16 cellular contexts compared by ENCODE assay signal in genomic region chr4:128955751-128956150, GRCh38.
DNase-seq lines count a peak whose midpoint lies in the region; ATAC-seq and TF ChIP-seq lines count a peak whose summit lies in the region.
"Had no signal": no experiment of that assay in that cellular context is flagged by ENCODE, and none has a peak within 500 bp of the region (broad histone marks: within the 10 kb centered on the region; RNA-seq: fewer than 3 reads in every experiment).

No MANE protein-coding gene starts in this region.

- no peak for ATAC-seq in GM23338

- no peaks in the 10 kb centered on the region for H3K36me3 Mint-ChIP-seq in GM23338 (ENCODE audit: low read depth)

- no peaks in the 10 kb centered on the region for H3K27me3 Mint-ChIP-seq in GM23338 (ENCODE audit: insufficient read depth, low read depth, poor library complexity)
- H3K27me3 Mint-ChIP-seq: CD8-positive, alpha-beta memory T cell had no signal

- no peak overlapping the region for H3K4me3 ChIP-seq in GM23338
- H3K4me3 ChIP-seq: BLaER1 had no signal

- peak; percentile 32 to 35 for DNase-seq in NCI-H526 (lab: John Stamatoyannopoulos, UW)
- DNase-seq in NCI-H526 treated with DMSO at 0.1 percent for 48 hours (lab: John Stamatoyannopoulos, UW), result no peak
- peak; percentile 2 to 38 for DNase-seq in dermis microvascular lymphatic vessel endothelial cell (ENCODE audit: low read depth in 2 of 2)
- peak; percentile 12 to 55 for DNase-seq in lung microvascular endothelial cell (ENCODE audit: low read depth in 2 of 2)
- DNase-seq in GM23338 (ENCODE audit: low spot score), result no peak
- DNase-seq in NCI-H2081 (lab: John Stamatoyannopoulos, UW), result no peak
- DNase-seq in central memory CD4-positive, alpha-beta T cell, result no peak
- DNase-seq: AML-193; Caco-2; CD8-positive, alpha-beta memory T cell; DND-41; GDM1; GOT3; H9 had no signal

- H3K4me3 Mint-ChIP-seq in GM23338, result no peak overlapping the region
- H3K4me3 Mint-ChIP-seq: CD8-positive, alpha-beta memory T cell; H9 had no signal

- H3K27ac ChIP-seq in GM23338 (ENCODE audit: low read depth), result no peak overlapping the region
- H3K27ac ChIP-seq: 22Rv1, BLaER1 had no signal

- H3K4me1 Mint-ChIP-seq in GM23338, result no peaks in the 10 kb centered on the region
- H3K4me1 Mint-ChIP-seq: CD8-positive, alpha-beta memory T cell; H9 had no signal

- H2AFZ ChIP-seq in GM23338, result no peak overlapping the region

- H3K4me1 ChIP-seq in GM23338 (ENCODE audit: insufficient read depth), result no peaks in the 10 kb centered on the region

- H3K4me2 ChIP-seq in GM23338, result no peak overlapping the region
- H3K4me2 ChIP-seq: BLaER1 had no signal

- no peak for TF ChIP-seq CTCF in GM23338 (conservative IDR thresholded peaks at IDR 0.05; ENCODE audit: low read depth in 2 of 2)

- H3K27me3 ChIP-seq in GM23338 (ENCODE audit: insufficient read depth), result no peaks in the 10 kb centered on the region
- H3K27me3 ChIP-seq: BLaER1 had no signal

- H3K27ac Mint-ChIP-seq in GM23338, result no peak overlapping the region
- H3K27ac Mint-ChIP-seq: H9 had no signal

- H3K79me2 ChIP-seq in GM23338 (replicated peaks; ENCODE audit: insufficient read depth), result no peaks in the 10 kb centered on the region

- H3F3A ChIP-seq in GM23338 (replicated peaks; ENCODE audit: low read depth), result no peaks in the 10 kb centered on the region

- no peaks in the 10 kb centered on the region for H3K36me3 ChIP-seq in GM23338 (ENCODE audit: insufficient read depth)

- H4K20me1 ChIP-seq in GM23338 (replicated peaks; ENCODE audit: insufficient read depth), result no peaks in the 10 kb centered on the region
- H4K20me1 ChIP-seq: BLaER1 had no signal

- no peaks in the 10 kb centered on the region for H3K9me2 ChIP-seq in GM23338 (ENCODE audit: insufficient read depth)

- no peaks in the 10 kb centered on the region for H3K9me3 Mint-ChIP-seq in GM23338
- H3K9me3 Mint-ChIP-seq: CD8-positive, alpha-beta memory T cell; H9 had no signal

TF ChIP-seq in GM23338, 12 proteins besides CTCF, POLR2A, EP300 and RAD21:
- no peak for TF ChIP-seq POLR2AphosphoS5 (IDR thresholded peaks at IDR 0.05; ENCODE audit: low read depth)
- no peak for TF ChIP-seq ZNF462 (CRISPR knock-in tag; IDR thresholded peaks at IDR 0.05)

Comparison
In these comparisons a context has a peak if more than half of its experiments do, and no peak if none do; other contexts are left out.
1. DNase-seq: peak in NCI-H526 (2 of 2), dermis microvascular lymphatic vessel endothelial cell (2 of 2) and lung microvascular endothelial cell (2 of 2); none in NCI-H526 treated with DMSO at 0.1 percent for 48 hours (single experiment), GM23338 (single experiment), NCI-H2081 (0 of 2) and central memory CD4-positive, alpha-beta T cell (single experiment).